ENCODE assay signal across 10 cellular contexts in the genomic region with DNA sequence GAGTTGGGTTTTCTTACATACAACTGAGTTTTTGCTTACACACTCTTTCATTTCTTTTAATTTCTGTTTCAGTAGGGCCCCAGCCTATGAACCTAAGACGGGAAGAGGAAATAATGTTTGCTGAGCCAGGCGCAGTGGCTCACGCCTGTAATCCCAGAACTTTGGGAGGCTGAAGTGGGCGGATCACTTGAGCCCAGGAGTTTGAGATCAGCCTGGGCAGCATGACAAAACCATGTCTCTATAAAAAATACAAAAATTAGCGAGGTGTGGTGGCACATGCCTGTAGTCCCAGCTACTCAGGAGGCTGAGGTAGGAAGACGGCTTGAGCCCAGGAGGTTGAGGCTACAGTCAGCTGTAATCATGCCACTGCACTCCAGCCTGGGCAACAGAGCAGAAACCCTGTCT. TPM values are rescaled to one million over a fixed set of nuclear protein-coding genes. Genes with fewer than 3 reads are reported as not detected.
DNase-seq lines count a peak whose midpoint lies in the region; ATAC-seq, FAIRE-seq and TF ChIP-seq lines count a peak whose summit lies in the region.
"Not testable (repeated sequence)": the region's sequence is repeated elsewhere in the genome, so short reads cannot be mapped to it uniquely, and the experiment has no call there.
"Had no signal": no experiment of that assay in that cellular context is flagged by ENCODE, and none has a peak within 500 bp of the region (broad histone marks: within the 10 kb centered on the region; RNA-seq: fewer than 3 reads in every experiment).

No MANE protein-coding gene starts in this region.

- TF ChIP-seq POLR2A in A549 (IDR thresholded peaks at IDR 0.05; ENCODE audit: low read length), result not testable (repeated sequence)

- H3K27ac ChIP-seq in A549 (peak overlapping the region; percentile 75 to 83), endodermal cell (ENCODE audit: low read depth, low read length) (peak overlapping the region; percentile 71)

- 36% methylated on average over 6 of the region's 6 CpGs for WGBS in A549 (ENCODE audit: missing lambda C conversion rate)
- WGBS in endodermal cell (ENCODE audit: insufficient coverage in 1 of 2, insufficient read length in 1 of 2), 2 experiments, result 83 to 89% methylated on average over 1 to 6 of the region's 6 CpGs

- not testable (repeated sequence) for H3K9ac ChIP-seq in endodermal cell (ENCODE audit: extremely low read depth, low read length, poor library complexity, severe bottlenecking)

- ATAC-seq in A549 (peak in 1 of 2 experiments; percentile 55; a peak in 3 of 6 replicates), GM19025 (IDR thresholded peaks at IDR 0.05; ENCODE audit: low read depth, unreplicated experiment) (peak; percentile 34), HG02571 (IDR thresholded peaks at IDR 0.05; ENCODE audit: unreplicated experiment) (peak; percentile 40), HG03565 (IDR thresholded peaks at IDR 0.05; ENCODE audit: unreplicated experiment) (peak; percentile 13), left lobe of liver (peak; percentile 56)
- ATAC-seq in WTC11, result not testable (repeated sequence)

- not testable (repeated sequence) for TF ChIP-seq CTCF in A549 (IDR thresholded peaks at IDR 0.05); WTC11 (IDR thresholded peaks at IDR 0.05); endodermal cell (conservative IDR thresholded peaks at IDR 0.05)

- DNase-seq in A549 (ENCODE audit: low read depth in 1 of 2, low spot score in 1 of 2); WTC11 (ENCODE audit: low spot score); endodermal cell: not testable (repeated sequence)
- DNase-seq in left lobe of liver (ENCODE audit: low spot score) (peak; percentile 66), renal cortical epithelial cell (ENCODE audit: low read depth) (peak; percentile 62)

- not testable (repeated sequence) for TF ChIP-seq RAD21 in A549 (conservative IDR thresholded peaks at IDR 0.05 in 1 of 2, IDR thresholded peaks at IDR 0.05 in 1 of 2)

- peaks cover 14% of the 10 kb centered on the region for H3K9me3 Mint-ChIP-seq in WTC11
- not testable (repeated sequence) for H3K9me3 Mint-ChIP-seq in endodermal cell

- not testable (repeated sequence) for H3K36me3 Mint-ChIP-seq in WTC11; endodermal cell (ENCODE audit: low read depth)

- H3K9me3 ChIP-seq in A549; endodermal cell (ENCODE audit: control insufficient read depth, low read length): not testable (repeated sequence)

- H3K4me2 ChIP-seq in A549, result peak overlapping the region; percentile 79

- TF ChIP-seq EP300 in A549 (IDR thresholded peaks at IDR 0.05), result not testable (repeated sequence)

- H3K27me3 Mint-ChIP-seq in WTC11 (ENCODE audit: low read depth); endodermal cell (ENCODE audit: insufficient read depth): not testable (repeated sequence)

- H3K4me1 ChIP-seq in A549 (peaks cover 53% of the 10 kb centered on the region), endodermal cell (ENCODE audit: control insufficient read depth, insufficient read depth, low read length) (peaks cover 18% of the 10 kb centered on the region)

- not testable (repeated sequence) for H3K4me3 Mint-ChIP-seq in WTC11, endodermal cell

- not testable (repeated sequence) for H3K27me3 ChIP-seq in endodermal cell (ENCODE audit: control insufficient read depth, insufficient read depth, low read length, poor library complexity, severe bottlenecking)

- not testable (repeated sequence) for H3K36me3 ChIP-seq in endodermal cell (ENCODE audit: control insufficient read depth, insufficient read depth, low read length)

- H3K27ac Mint-ChIP-seq in WTC11, result peak overlapping the region; percentile 95
- H3K27ac Mint-ChIP-seq in endodermal cell, result peak overlapping the region; percentile 83

- CTCF ChIA-PET in A549 (lab: Yijun Ruan, JAX), result interaction anchor here (0.7 to 1.5 kb wide), 3 partner anchors 39 to 108 kb away, joined by 3 to 7 read pairs (median 3); no protein-coding TSS in a partner anchor
- CTCF ChIA-PET in WTC11 (lab: Charles Lee), result not testable (repeated sequence)

- H3K4me1 Mint-ChIP-seq in WTC11 (peaks cover 64% of the 10 kb centered on the region), endodermal cell (peaks cover 60% of the 10 kb centered on the region)

- H3K4me3 ChIP-seq in A549; endodermal cell (ENCODE audit: low read length): not testable (repeated sequence)

- FAIRE-seq in A549 (lab: Jason Lieb, UNC), result not testable (repeated sequence)

- POLR2A ChIA-PET in A549 (lab: Yijun Ruan, JAX); WTC11 (lab: Charles Lee): not testable (repeated sequence)

RNA-seq across cellular contexts. Expression of gene IFIT3, which starts 23.1 kb away (rescaled TPM):
- 1.5 and 1.6 TPM in 2 replicates for polyA plus RNA-seq in A549 (2011; rRNA removed)
- polyA plus RNA-seq in A549 (2012; cell fraction: cytosol; rRNA removed), result 0.33 and 0.36 TPM in 2 replicates
- 0.16 and 0.18 TPM in 2 replicates for polyA plus RNA-seq in A549 (2012; cell fraction: nucleus; rRNA removed)
- 2.1 to 2.4 TPM (median 2.2 TPM) in 3 replicates for polyA plus RNA-seq in A549 (2017; fragmentation: RNase III; extraction: RNeasy Plus Mini Kit Qiagen cat#74134 plus additional on column Dnase treatment)
- polyA minus RNA-seq in A549 (2011; rRNA and poly(A)+ RNA removed), result 0.10 and 0.41 TPM in 2 replicates
- total RNA-seq in WTC11 (2021), result 0.14 to 0.42 TPM (median 0.39 TPM) in 3 replicates
- under 1 TPM in 1 of 2 donors, not detected in 1; 0.42 TPM for total RNA-seq in endodermal cell
- polyA plus RNA-seq in endodermal cell (2013, experiment 1 of 2), result 0.61 TPM
- polyA plus RNA-seq in endodermal cell (2013, experiment 2 of 2), result 0.41 TPM
- total RNA-seq in left lobe of liver, result 8.7 TPM
- 12.8 and 61.6 TPM in 2 replicates for total RNA-seq in renal cortical epithelial cell

RNA-seq across cellular contexts. Expression of gene IFIT1B, which starts 26.9 kb away (rescaled TPM):
- polyA plus RNA-seq in A549 (2011; rRNA removed) (not detected in 2 replicates), A549 (2017; fragmentation: RNase III; extraction: RNeasy Plus Mini Kit Qiagen cat#74134 plus additional on column Dnase treatment) (not detected in 3 replicates)
- polyA plus RNA-seq in A549 (2012; cell fraction: cytosol; rRNA removed), result not detected in 2 replicates
- not detected in 2 replicates for polyA plus RNA-seq in A549 (2012; cell fraction: nucleus; rRNA removed)
- polyA minus RNA-seq in A549 (2011; rRNA and poly(A)+ RNA removed), result not detected in 2 replicates
- total RNA-seq in WTC11 (2021) (not detected in 3 replicates), endodermal cell (not detected), left lobe of liver (not detected), renal cortical epithelial cell (not detected in 2 replicates)
- polyA plus RNA-seq in endodermal cell (2013, experiment 1 of 2), result not detected
- polyA plus RNA-seq in endodermal cell (2013, experiment 2 of 2), result not detected
- total RNA-seq: NCI-H460 had no signal
- polyA plus RNA-seq: neural cell had no signal

RNA-seq across cellular contexts. Expression of gene IFIT1, which starts 41.5 kb away (rescaled TPM):
- polyA plus RNA-seq in A549 (2011; rRNA removed) (2.0 and 2.5 TPM in 2 replicates), A549 (2017; fragmentation: RNase III; extraction: RNeasy Plus Mini Kit Qiagen cat#74134 plus additional on column Dnase treatment) (2.1 to 3.7 TPM (median 2.8 TPM) in 3 replicates)
- polyA plus RNA-seq in A549 (2012; cell fraction: cytosol; rRNA removed), result 0.40 and 0.52 TPM in 2 replicates
- 0.14 and 0.24 TPM in 2 replicates for polyA plus RNA-seq in A549 (2012; cell fraction: nucleus; rRNA removed)
- 0.17 and 0.29 TPM in 2 replicates for polyA minus RNA-seq in A549 (2011; rRNA and poly(A)+ RNA removed)
- total RNA-seq in WTC11 (2021) (1.5 to 2.0 TPM (median 1.5 TPM) in 3 replicates), endodermal cell (under 1 TPM in 1 of 2 donors, not detected in 1; 0.59 TPM), left lobe of liver (9.6 TPM), renal cortical epithelial cell (10.2 and 23.3 TPM in 2 replicates)
- 7.4 TPM for polyA plus RNA-seq in endodermal cell (2013, experiment 1 of 2)
- 7.7 TPM for polyA plus RNA-seq in endodermal cell (2013, experiment 2 of 2)
- polyA plus RNA-seq: neural cell had no signal

RNA-seq across cellular contexts. Expression of gene IFIT2, which starts 49.1 kb away (rescaled TPM):
- polyA plus RNA-seq in A549 (2011; rRNA removed), result 0.81 and 1.1 TPM in 2 replicates
- 0.12 and 0.13 TPM in 2 replicates for polyA plus RNA-seq in A549 (2012; cell fraction: cytosol; rRNA removed)
- 0.04 and 0.06 TPM in 2 replicates for polyA plus RNA-seq in A549 (2012; cell fraction: nucleus; rRNA removed)
- polyA plus RNA-seq in A549 (2017; fragmentation: RNase III; extraction: RNeasy Plus Mini Kit Qiagen cat#74134 plus additional on column Dnase treatment), result 0.75 to 0.94 TPM (median 0.77 TPM) in 3 replicates
- 0.29 and 0.50 TPM in 2 replicates for polyA minus RNA-seq in A549 (2011; rRNA and poly(A)+ RNA removed)
- 0.07 to 0.15 TPM (median 0.14 TPM) in 3 replicates for total RNA-seq in WTC11 (2021)
- total RNA-seq in endodermal cell, result under 1 TPM in 1 of 2 donors, not detected in 1; 0.37 TPM
- polyA plus RNA-seq in endodermal cell (2013, experiment 1 of 2), result 0.11 TPM
- polyA plus RNA-seq in endodermal cell (2013, experiment 2 of 2), result 0.12 TPM
- total RNA-seq in left lobe of liver, result 6.0 TPM
- 7.2 and 20.7 TPM in 2 replicates for total RNA-seq in renal cortical epithelial cell
